8 cellular contexts compared by ENCODE assay signal in genomic region chr17:61416540-61417363, GRCh38. TPM values are rescaled to one million over a fixed set of nuclear protein-coding genes. Genes with fewer than 3 reads are reported as not detected.
DNase-seq lines count a peak whose midpoint lies in the region; ATAC-seq and TF ChIP-seq lines count a peak whose summit lies in the region.

No MANE protein-coding gene starts in this region.

- TF ChIP-seq CTCF in RWPE1 (conservative IDR thresholded peaks at IDR 0.05; ENCODE audit: low read depth), result peak; percentile 96
- TF ChIP-seq CTCF in omental fat pad (IDR thresholded peaks at IDR 0.05), result peak in 2 of 3 donors; percentile 28 to 74

- H3K27ac Mint-ChIP-seq in activated naive CD8-positive, alpha-beta T cell treated with anti-CD3 and anti-CD28 coated beads, Interleukin-2, amount 10 ng/mL, durations not matched to agents 7 days and 5 days, result no peak overlapping the region

- H3K27ac ChIP-seq in RWPE1, result no peak overlapping the region

- DNase-seq in SIG-M5 treated with dmso at 0.1 percent for 504 hours (lab: John Stamatoyannopoulos, UW; ENCODE audit: unreplicated experiment), result peak; percentile 100
- DNase-seq in SIG-M5 (lab: John Stamatoyannopoulos, UW), result no peak
- peak; percentile 85 for DNase-seq in LoVo (ENCODE audit: low spot score)
- peak; percentile 73 for DNase-seq in RWPE1 (ENCODE audit: low spot score)
- DNase-seq in activated naive CD8-positive, alpha-beta T cell treated with anti-CD3 and anti-CD28 coated beads, Interleukin-2, amount 10 ng/mL, durations not matched to agents 7 days and 5 days, result peak; percentile 70
- DNase-seq in Right ventricle myocardium superior, result peak; percentile 93
- no peak for DNase-seq in omental fat pad (ENCODE audit: low spot score)

- H3K9me3 Mint-ChIP-seq in activated naive CD8-positive, alpha-beta T cell treated with anti-CD3 and anti-CD28 coated beads, Interleukin-2, amount 10 ng/mL, durations not matched to agents 7 days and 5 days, result no peaks in the 10 kb centered on the region

- peak; percentile 46 for ATAC-seq in activated naive CD8-positive, alpha-beta T cell treated with anti-CD3 and anti-CD28 coated beads, Interleukin-2, amount 10 ng/mL, durations not matched to agents 7 days and 5 days (ENCODE audit: low read depth)
- ATAC-seq in Right ventricle myocardium superior (ENCODE audit: poor library complexity) (peak; percentile 80), omental fat pad (ENCODE audit: low FRiP score) (peak; percentile 53), HG03432 (IDR thresholded peaks at IDR 0.05; ENCODE audit: unreplicated experiment) (no peak)

- intact Hi-C loops in Right ventricle myocardium superior (cut with DNase I), result loop anchor here (5.0 to 10.0 kb wide), 2 partner anchors 136 to 648 kb away; partner anchors contain the start of gene MED13

- peaks cover 35% of the 10 kb centered on the region for H3K27me3 Mint-ChIP-seq in activated naive CD8-positive, alpha-beta T cell treated with anti-CD3 and anti-CD28 coated beads, Interleukin-2, amount 10 ng/mL, durations not matched to agents 7 days and 5 days

- H3K4me3 Mint-ChIP-seq in activated naive CD8-positive, alpha-beta T cell treated with anti-CD3 and anti-CD28 coated beads, Interleukin-2, amount 10 ng/mL, durations not matched to agents 7 days and 5 days, result no peak overlapping the region

- CTCF ChIA-PET in RWPE1 (lab: Yijun Ruan, JAX), result interaction anchor here (0.6 to 1.3 kb wide), 12 partner anchors 10 to 629 kb away, joined by 3 to 9 read pairs (median 4); no protein-coding TSS in a partner anchor

- no peaks in the 10 kb centered on the region for H3K36me3 Mint-ChIP-seq in activated naive CD8-positive, alpha-beta T cell treated with anti-CD3 and anti-CD28 coated beads, Interleukin-2, amount 10 ng/mL, durations not matched to agents 7 days and 5 days

- no peaks in the 10 kb centered on the region for H3K4me1 Mint-ChIP-seq in activated naive CD8-positive, alpha-beta T cell treated with anti-CD3 and anti-CD28 coated beads, Interleukin-2, amount 10 ng/mL, durations not matched to agents 7 days and 5 days

- POLR2A ChIA-PET in RWPE1 (lab: Yijun Ruan, JAX; ENCODE audit: low non-redundant PET), result no interaction called here
- POLR2A ChIA-PET in activated naive CD8-positive, alpha-beta T cell treated with anti-CD3 and anti-CD28 coated beads, Interleukin-2, amount 10 ng/mL, durations not matched to agents 7 days and 5 days (lab: Charles Lee), result no interaction called here

RNA-seq across cellular contexts. Expression of gene TBX2, which starts 17.1 kb away (rescaled TPM):
- total RNA-seq in activated naive CD8-positive, alpha-beta T cell treated with anti-CD3 and anti-CD28 coated beads, Interleukin-2, amount 10 ng/mL, durations not matched to agents 7 days and 5 days, result not detected
- 13.1 TPM for total RNA-seq in Right ventricle myocardium superior
- 10 to 100 TPM in 2 of 4 donors, 1 to 10 TPM in 2; 3.1 to 14.2 (median 9.6) TPM for total RNA-seq in omental fat pad

RNA-seq across cellular contexts. Expression of gene TBX4, which starts 35.5 kb away (rescaled TPM):
- total RNA-seq in activated naive CD8-positive, alpha-beta T cell treated with anti-CD3 and anti-CD28 coated beads, Interleukin-2, amount 10 ng/mL, durations not matched to agents 7 days and 5 days, result not detected
- total RNA-seq in Right ventricle myocardium superior (not detected), omental fat pad (not detected)

Comparison
In these comparisons a context has a peak if more than half of its experiments do, and no peak if none do; other contexts are left out.
1. DNase-seq: peak in SIG-M5 treated with dmso at 0.1 percent for 504 hours (single experiment), LoVo (single experiment), RWPE1 (single experiment), activated naive CD8-positive, alpha-beta T cell treated with anti-CD3 and anti-CD28 coated beads, Interleukin-2, amount 10 ng/mL, durations not matched to agents 7 days and 5 days (single experiment) and Right ventricle myocardium superior (single experiment); none in SIG-M5 (single experiment) and omental fat pad (single experiment).